21 cellular contexts compared by ENCODE assay signal in the genomic region with DNA sequence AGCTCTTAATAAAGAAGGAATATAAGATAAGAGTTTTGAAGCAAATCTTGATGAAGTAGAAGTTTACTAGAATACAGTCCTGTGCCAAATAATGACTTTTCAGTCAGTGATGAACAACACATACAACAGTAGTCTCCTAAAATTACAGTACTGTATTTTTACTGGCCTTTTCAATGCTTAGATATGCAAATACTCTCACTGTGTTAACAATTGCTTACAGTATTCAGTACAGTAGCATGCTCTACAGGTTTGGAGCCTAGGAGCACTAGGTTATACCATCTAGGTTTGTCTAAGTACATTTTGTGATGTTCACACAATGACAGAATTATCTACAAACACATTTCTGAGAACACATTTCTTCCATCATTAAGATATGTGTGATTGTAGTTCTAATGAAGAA.
DNase-seq lines count a peak whose midpoint lies in the region; FAIRE-seq and TF ChIP-seq lines count a peak whose summit lies in the region.
"Had no signal": no experiment of that assay in that cellular context is flagged by ENCODE, and none has a peak within 500 bp of the region (broad histone marks: within the 10 kb centered on the region; RNA-seq: fewer than 3 reads in every experiment).

No MANE protein-coding gene starts in this region.

- H3K27ac ChIP-seq in H1 (ENCODE audit: low read depth, low read length) (no peak overlapping the region), smooth muscle cell (ENCODE audit: low read depth) (no peak overlapping the region), ovary (no peak overlapping the region)
- H3K27ac ChIP-seq: BLaER1, PC-9 had no signal

- no peaks in the 10 kb centered on the region for H3K27me3 ChIP-seq in H1 (replicated peaks in 1 of 4; ENCODE audit: control insufficient read depth in 3 of 4, extremely low read depth in 1 of 4, insufficient read depth in 3 of 4, low read length in 3 of 4)
- H3K27me3 ChIP-seq in smooth muscle cell (ENCODE audit: low read depth) = no peaks in the 10 kb centered on the region
- H3K27me3 ChIP-seq in ovary = no peaks in the 10 kb centered on the region
- H3K27me3 ChIP-seq: BLaER1 had no signal

- no peak for FAIRE-seq in H1 (lab: Jason Lieb, UNC)
- FAIRE-seq: GM18507, GM19239, K562 had no signal

- TF ChIP-seq POLR2A in H1 (IDR thresholded peaks at IDR 0.05; ENCODE audit: control extremely low read depth in 1 of 2, low read depth in 2 of 2, low read length in 2 of 2) (no peak), ovary (IDR thresholded peaks at IDR 0.05) (no peak)

- no peaks in the 10 kb centered on the region for H4K20me1 ChIP-seq in H1 (replicated peaks in 1 of 2; ENCODE audit: control insufficient read depth in 1 of 2, insufficient read depth in 2 of 2, low read length in 2 of 2)
- H4K20me1 ChIP-seq in smooth muscle cell (ENCODE audit: low read depth) = no peaks in the 10 kb centered on the region
- H4K20me1 ChIP-seq: BLaER1 had no signal

- H3K4me1 ChIP-seq in H1 (replicated peaks in 1 of 4; ENCODE audit: control insufficient read depth in 3 of 4, insufficient read depth in 4 of 4, low read length in 3 of 4) (peaks cover 0 to 4% (median 0%) of the 10 kb centered on the region in 4 experiments; a peak in 2 of 7 replicates), smooth muscle cell (ENCODE audit: low read depth) (no peaks in the 10 kb centered on the region), ovary (ENCODE audit: insufficient read depth) (no peaks in the 10 kb centered on the region)
- H3K4me1 ChIP-seq: BLaER1 had no signal

- H3K4me3 ChIP-seq in Jurkat, Clone E6-1 (ENCODE audit: low read length) = no peak overlapping the region
- H3K4me3 ChIP-seq in H1 (ENCODE audit: extremely low read depth in 1 of 4, insufficient read depth in 2 of 4, low read depth in 3 of 4, low read length in 4 of 4) (no peak overlapping the region), smooth muscle cell (no peak overlapping the region), ovary (no peak overlapping the region)
- H3K4me3 ChIP-seq: BLaER1, K562, PC-9 had no signal

- H2AK5ac ChIP-seq in H1 (ENCODE audit: low read depth, low read length) = no peak overlapping the region

- no peak overlapping the region for H2BK20ac ChIP-seq in H1 (ENCODE audit: low read length)

- CTCF ChIA-PET in H1 (lab: Charles Lee; ENCODE audit: partially characterized antibody) = no interaction called here

- no peak overlapping the region for H3K56ac ChIP-seq in H1 (replicated peaks; ENCODE audit: insufficient read length, low read depth, low read length)

- H2BK15ac ChIP-seq in H1 (ENCODE audit: low read length) = no peak overlapping the region

- no peak for TF ChIP-seq EP300 in H1 (IDR thresholded peaks at IDR 0.05; ENCODE audit: borderline replicate concordance in 1 of 2, low read depth in 2 of 2, low read length in 2 of 2)
- TF ChIP-seq EP300 in ovary (IDR thresholded peaks at IDR 0.05) = no peak

- H3K23ac ChIP-seq in H1 (ENCODE audit: insufficient read length) = no peak overlapping the region

- no peak overlapping the region for H3K14ac ChIP-seq in H1 (ENCODE audit: insufficient read length)

- no peak for TF ChIP-seq RAD21 in H1 (IDR thresholded peaks at IDR 0.05 in 1 of 2, conservative IDR thresholded peaks at IDR 0.05 in 1 of 2; ENCODE audit: low read depth in 2 of 2, low read length in 2 of 2)

- H2BK5ac ChIP-seq in H1 (ENCODE audit: low read depth, low read length) = no peak overlapping the region

- H3K23me2 ChIP-seq in H1 (ENCODE audit: low read depth, low read length) = no peaks in the 10 kb centered on the region

- POLR2A ChIA-PET in H1 (lab: Charles Lee; ENCODE audit: partially characterized antibody) = interaction anchor here (2.0 kb wide), 1 partner anchor 8 kb away, joined by 14 read pairs; no protein-coding TSS in a partner anchor

- intact Hi-C loops in ovary (cut with DNase I) = no loop called here

- H3K4me2 ChIP-seq in H1 (ENCODE audit: insufficient read depth in 1 of 2, low read depth in 2 of 2, low read length in 2 of 2) = no peak overlapping the region
- H3K4me2 ChIP-seq in smooth muscle cell = no peak overlapping the region
- H3K4me2 ChIP-seq: BLaER1, PC-9 had no signal

- H3K36me3 ChIP-seq in H1 (ENCODE audit: control insufficient read depth in 2 of 4, insufficient read depth in 4 of 4, low read length in 3 of 4) (no peaks in the 10 kb centered on the region), smooth muscle cell (ENCODE audit: low read depth) (no peaks in the 10 kb centered on the region), ovary (no peaks in the 10 kb centered on the region)
- H3K36me3 ChIP-seq: BLaER1 had no signal

- H2AFZ ChIP-seq in H1 (ENCODE audit: low read length) = no peak overlapping the region
- peak overlapping the region; percentile 8 for H2AFZ ChIP-seq in smooth muscle cell (ENCODE audit: low read depth)
- H2AFZ ChIP-seq: PC-9 had no signal

- TF ChIP-seq CTCF in H1 (IDR thresholded peaks at IDR 0.05; ENCODE audit: control extremely low read depth in 1 of 3, insufficient read depth in 1 of 3, low read depth in 1 of 3, low read length in 3 of 3) = no peak
- no peak for TF ChIP-seq CTCF in smooth muscle cell (IDR thresholded peaks at IDR 0.05; ENCODE audit: borderline replicate concordance, insufficient read depth, poor library complexity, severe bottlenecking)
- no peak for TF ChIP-seq CTCF in ovary (IDR thresholded peaks at IDR 0.05)

- peak; percentile 28 for DNase-seq in Jurkat, Clone E6-1 (ENCODE audit: low read depth, low spot score)
- DNase-seq in NCI-H526 (lab: John Stamatoyannopoulos, UW) (peak; percentile 82), H1 (ENCODE audit: low read depth in 1 of 2, low spot score in 2 of 2) (no peak), smooth muscle cell (lab: John Stamatoyannopoulos, UW; ENCODE audit: unreplicated experiment) (no peak), 8988T (no peak), ovary (no peak), middle frontal gyrus (ENCODE audit: extremely low spot score, low spot score) (no peak)
- DNase-seq: DMS 273 treated with DMSO at 0.1 percent for 48 hours, GOT3, HFFc6, MM.1S, NCI-H1105 treated with DMSO at 0.1 percent for 48 hours, NCI-H1930, NCI-H2171 treated with DMSO at 0.1 percent for 48 hours, NCI-H524, PC-9, T-cell had no signal

- H4K5ac ChIP-seq in H1 (ENCODE audit: insufficient read length, low read depth, low read length) = no peak overlapping the region

- H3K79me2 ChIP-seq in H1 (ENCODE audit: control insufficient read depth in 1 of 2, insufficient read depth in 2 of 2, low read length in 2 of 2) (no peaks in the 10 kb centered on the region), smooth muscle cell (ENCODE audit: low read depth) (no peaks in the 10 kb centered on the region)

- no peaks in the 10 kb centered on the region for H3F3A ChIP-seq in smooth muscle cell (ENCODE audit: low read depth)

- no peaks in the 10 kb centered on the region for H3K79me1 ChIP-seq in H1 (ENCODE audit: low read depth, low read length)

- no peaks in the 10 kb centered on the region for H3K9me3 ChIP-seq in H1 (ENCODE audit: insufficient read depth in 2 of 2, low read depth in 1 of 2, low read length in 1 of 2)
- no peaks in the 10 kb centered on the region for H3K9me3 ChIP-seq in smooth muscle cell (replicated peaks; ENCODE audit: low read depth)
- H3K9me3 ChIP-seq in ovary = no peaks in the 10 kb centered on the region
- H3K9me3 ChIP-seq: BLaER1 had no signal

- no peak overlapping the region for H3K4ac ChIP-seq in H1 (replicated peaks; ENCODE audit: insufficient read length, low read depth, low read length)

- H4K91ac ChIP-seq in H1 (replicated peaks; ENCODE audit: insufficient read length, low read length) = no peak overlapping the region

- 0 out of 2 replicates have a peak overlapping the region, but pooled peaks have one; percentile 29 for H2BK12ac ChIP-seq in H1 (ENCODE audit: low read depth, low read length)

- H4K8ac ChIP-seq in H1 (ENCODE audit: extremely low read depth, insufficient read depth, low read length) = no peak overlapping the region

- no peak overlapping the region for H2BK120ac ChIP-seq in H1 (replicated peaks; ENCODE audit: low read depth, low read length)

- H3K9ac ChIP-seq in H1 (replicated peaks in 1 of 4; ENCODE audit: extremely low read depth in 1 of 4, low read depth in 3 of 4, low read length in 3 of 4) (no peak overlapping the region), smooth muscle cell (ENCODE audit: low read depth) (no peak overlapping the region)
- H3K9ac ChIP-seq: BLaER1 had no signal

- no peak overlapping the region for H3K18ac ChIP-seq in H1 (ENCODE audit: extremely low read depth, low read length)

TF ChIP-seq in H1, 55 proteins besides CTCF, POLR2A, EP300 and RAD21:
- TF ChIP-seq BACH1 (IDR thresholded peaks at IDR 0.05; ENCODE audit: low read length) = no peak
- TF ChIP-seq RBBP5 (IDR thresholded peaks at IDR 0.05; ENCODE audit: borderline replicate concordance, low read depth, low read length) = no peak
- no peak for TF ChIP-seq TAF7 (optimal IDR thresholded peaks at IDR 0.05; ENCODE audit: borderline replicate concordance, low read depth, low read length)
- no peak for TF ChIP-seq YY1 (IDR thresholded peaks at IDR 0.05; ENCODE audit: low read depth, low read length)
- no peak for TF ChIP-seq SUZ12 (IDR thresholded peaks at IDR 0.05; ENCODE audit: low read length)
- TF ChIP-seq, protein P1, sequence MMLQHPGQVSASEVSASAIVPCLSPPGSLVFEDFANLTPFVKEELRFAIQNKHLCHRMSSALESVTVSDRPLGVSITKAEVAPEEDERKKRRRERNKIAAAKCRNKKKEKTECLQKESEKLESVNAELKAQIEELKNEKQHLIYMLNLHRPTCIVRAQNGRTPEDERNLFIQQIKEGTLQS (IDR thresholded peaks at IDR 0.05; ENCODE audit: insufficient read depth, low read depth, low read length) = no peak
TF ChIP-seq in H1: peak in this region for 0.

Comparison
In these comparisons a context has a peak if more than half of its experiments do, and no peak if none do; other contexts are left out.
1. DNase-seq: peak in Jurkat, Clone E6-1 (single experiment) and NCI-H526 (2 of 2); none in H1 (0 of 2), smooth muscle cell (single experiment), 8988T (single experiment), ovary (0 of 5) and middle frontal gyrus (single experiment).